Comparison of ENCODE assay signal across 8 cellular contexts in the genomic region with DNA sequence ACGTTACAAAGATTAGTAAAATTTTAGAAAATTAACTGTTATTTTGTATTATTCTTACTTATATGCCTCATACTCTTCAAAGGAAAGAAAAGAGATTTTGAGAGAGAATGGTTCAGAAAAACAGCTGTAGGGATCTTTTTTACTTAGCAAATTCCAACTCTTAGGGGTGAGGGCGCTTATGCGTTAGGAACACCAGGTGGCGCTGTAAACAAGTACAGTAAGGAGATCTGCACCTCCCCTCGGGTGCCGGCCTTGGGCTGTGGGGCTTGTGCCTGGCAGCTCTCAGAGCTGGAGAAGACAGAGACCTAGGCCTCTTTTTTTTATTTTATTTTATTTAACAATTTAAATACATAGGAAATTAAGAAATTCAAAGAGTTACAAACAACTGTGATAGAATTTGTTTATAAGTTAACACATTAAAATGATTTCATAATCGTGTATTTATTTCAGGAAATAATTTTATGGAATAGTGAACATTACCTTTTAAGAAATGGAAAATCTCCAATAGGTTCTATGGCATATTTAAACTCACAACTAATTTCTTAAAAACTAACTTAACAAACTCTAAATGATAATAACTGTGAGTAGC. TPM values are rescaled to one million over a fixed set of nuclear protein-coding genes. Genes with fewer than 3 reads are reported as not detected.
DNase-seq lines count a peak whose midpoint lies in the region; ATAC-seq and TF ChIP-seq lines count a peak whose summit lies in the region.

No MANE protein-coding gene starts in this region.

- peak; percentile 92 for TF ChIP-seq CTCF in BE2C (IDR thresholded peaks at IDR 0.05; ENCODE audit: low read depth, low read length)

- H3K36me3 ChIP-seq in BE2C = no peaks in the 10 kb centered on the region

- no peak overlapping the region for H3K4me3 ChIP-seq in BE2C (ENCODE audit: low read depth, low read length)

- no peak overlapping the region for H3K27ac Mint-ChIP-seq in central memory CD8-positive, alpha-beta T cell (ENCODE audit: low read depth)

- H3K27me3 ChIP-seq in BE2C = no peaks in the 10 kb centered on the region

- peak; percentile 93 for DNase-seq in BE2C
- DNase-seq in NCI-H226 = peak; percentile 62
- DNase-seq in activated CD4-positive, CD25-positive, alpha-beta regulatory T cell treated with anti-CD3 and anti-CD28 coated beads, Interleukin-2, amount 50 U/mL, for 16 hours (ENCODE audit: low read depth, low spot score) = peak; percentile 42
- peak; percentile 34 to 51 for DNase-seq in central memory CD8-positive, alpha-beta T cell (ENCODE audit: low spot score in 2 of 2)
- DNase-seq in left kidney (ENCODE audit: low read depth, low spot score) = peak; percentile 92
- DNase-seq in stimulated activated CD4-positive, alpha-beta T cell treated with anti-CD3 and anti-CD28 coated beads, Interleukin-4, amount 100 ng/mL, for 48 hours (ENCODE audit: low read depth in 2 of 2) = peak; percentile 58 to 65

- H3K4me1 ChIP-seq in BE2C = peaks cover 15% of the 10 kb centered on the region

- no peak overlapping the region for H3K4me3 Mint-ChIP-seq in central memory CD8-positive, alpha-beta T cell

- H3K4me1 Mint-ChIP-seq in central memory CD8-positive, alpha-beta T cell = no peaks in the 10 kb centered on the region

- ATAC-seq in GM18909 (IDR thresholded peaks at IDR 0.05; ENCODE audit: poor library complexity, unreplicated experiment) = peak; percentile 91
- ATAC-seq in HG03135 (IDR thresholded peaks at IDR 0.05; ENCODE audit: unreplicated experiment) = peak; percentile 92
- ATAC-seq in central memory CD8-positive, alpha-beta T cell (replicated peaks; ENCODE audit: extremely low read depth, poor library complexity, severe bottlenecking) = peak; percentile 75

- H3K9me3 ChIP-seq in BE2C = no peaks in the 10 kb centered on the region

- no peaks in the 10 kb centered on the region for H3K36me3 Mint-ChIP-seq in central memory CD8-positive, alpha-beta T cell (ENCODE audit: insufficient read depth)

- peaks cover 34% of the 10 kb centered on the region for H3K27me3 Mint-ChIP-seq in central memory CD8-positive, alpha-beta T cell

- no peaks in the 10 kb centered on the region for H3K9me3 Mint-ChIP-seq in central memory CD8-positive, alpha-beta T cell

RNA-seq across cellular contexts. Expression of a gene that starts 32.6 kb away (rescaled TPM):
- 12.9 TPM for polyA plus RNA-seq in BE2C (2012; ENCODE audit: insufficient read depth, insufficient read length, low read depth)

RNA-seq across cellular contexts. Expression of a gene that starts 54.4 kb away (rescaled TPM):
- polyA plus RNA-seq in BE2C (2012; ENCODE audit: insufficient read depth, insufficient read length, low read depth) = 4.9 TPM

Comparison
In these comparisons a context has a peak if more than half of its experiments do, and no peak if none do; other contexts are left out.
1. DNase-seq: peak in every context shown above with its lines; median percentile 93 in BE2C; 92 in left kidney; 62 in NCI-H226; 62 in stimulated activated CD4-positive, alpha-beta T cell treated with anti-CD3 and anti-CD28 coated beads, Interleukin-4, amount 100 ng/mL, for 48 hours; 42 in central memory CD8-positive, alpha-beta T cell; 42 in activated CD4-positive, CD25-positive, alpha-beta regulatory T cell treated with anti-CD3 and anti-CD28 coated beads, Interleukin-2, amount 50 U/mL, for 16 hours.